In genomic region chr11:9688716-9689511, GRCh38 we compare ENCODE assay signal across 9 cellular contexts. TPM values are rescaled to one million over a fixed set of nuclear protein-coding genes. Genes with fewer than 3 reads are reported as not detected.
DNase-seq lines count a peak whose midpoint lies in the region; ATAC-seq and TF ChIP-seq lines count a peak whose summit lies in the region.
"Had no signal": no experiment of that assay in that cellular context is flagged by ENCODE, and none has a peak within 500 bp of the region (broad histone marks: within the 10 kb centered on the region; RNA-seq: fewer than 3 reads in every experiment).

No MANE protein-coding gene starts in this region.

- peak; percentile 63 for ATAC-seq in GM19324 (IDR thresholded peaks at IDR 0.05; ENCODE audit: low FRiP score, unreplicated experiment)
- ATAC-seq in HG03196 (IDR thresholded peaks at IDR 0.05; ENCODE audit: unreplicated experiment), result peak; percentile 69

- H3K4me2 ChIP-seq in BLaER1 treated with 17β-estradiol and CSF1 and Interleukin-3, amounts not matched to agents 10 nM and 100 nM, result peak overlapping the region; percentile 57 to 87 (median 70)
- H3K4me2 ChIP-seq in parathyroid adenoma (ENCODE audit: low read length), result peak overlapping the region; percentile 49
- H3K4me2 ChIP-seq: PC-9 had no signal

- peak overlapping the region; percentile 44 to 69 (median 63); a peak in 20 of 22 replicates for H3K27ac ChIP-seq in BLaER1 treated with 17β-estradiol and CSF1 and Interleukin-3, amounts not matched to agents 10 nM and 100 nM
- peak overlapping the region; percentile 88 for H3K27ac ChIP-seq in SJSA1
- peak overlapping the region; percentile 81 for H3K27ac ChIP-seq in parathyroid adenoma
- H3K27ac ChIP-seq: PC-9 had no signal

- H3K79me2 ChIP-seq in parathyroid adenoma, result peaks cover 5% of the 10 kb centered on the region

- H3K36me3 ChIP-seq in BLaER1 treated with 17β-estradiol and CSF1 and Interleukin-3, amounts not matched to agents 10 nM and 100 nM, result peaks cover 0 to 42% (median 0%) of the 10 kb centered on the region in 11 experiments; a peak in 7 of 22 replicates
- H3K36me3 ChIP-seq in SJSA1 (no peaks in the 10 kb centered on the region), parathyroid adenoma (ENCODE audit: control insufficient read depth, insufficient read depth, low read length) (no peaks in the 10 kb centered on the region)

- H3K4me1 ChIP-seq in BLaER1 treated with 17β-estradiol and CSF1 and Interleukin-3, amounts not matched to agents 10 nM and 100 nM, result peaks cover 52 to 74% (median 57%) of the 10 kb centered on the region in 10 experiments
- H3K4me1 ChIP-seq in SJSA1 (replicated peaks) (peaks cover 39% of the 10 kb centered on the region), parathyroid adenoma (peaks cover 11% of the 10 kb centered on the region)

- no peaks in the 10 kb centered on the region for H3K9me3 ChIP-seq in BLaER1 treated with 17β-estradiol and CSF1 and Interleukin-3, amounts not matched to agents 10 nM and 100 nM (replicated peaks in 1 of 11)
- H3K9me3 ChIP-seq in SJSA1 (replicated peaks), result no peaks in the 10 kb centered on the region
- H3K9me3 ChIP-seq in parathyroid adenoma (ENCODE audit: control insufficient read depth, low read length), result no peaks in the 10 kb centered on the region

- H4K20me1 ChIP-seq in BLaER1 treated with 17β-estradiol and CSF1 and Interleukin-3, amounts not matched to agents 10 nM and 100 nM, result peaks cover 0 to 100% (median 0%) of the 10 kb centered on the region in 11 experiments; a peak in 6 of 22 replicates

- DNase-seq in SJSA1 (ENCODE audit: low read depth in 1 of 2, low spot score in 2 of 2) (peak; percentile 59 to 85), fibroblast of the conjunctiva (ENCODE audit: low read depth) (peak; percentile 38), NCI-H510A treated with DMSO at 0.1 percent for 48 hours (lab: John Stamatoyannopoulos, UW) (no peak), NCI-H187 treated with DMSO at 0.1 percent for 48 hours (lab: John Stamatoyannopoulos, UW) (no peak)

- no peaks in the 10 kb centered on the region for H3K27me3 ChIP-seq in BLaER1 treated with 17β-estradiol and CSF1 and Interleukin-3, amounts not matched to agents 10 nM and 100 nM
- H3K27me3 ChIP-seq in SJSA1 (replicated peaks) (no peaks in the 10 kb centered on the region), parathyroid adenoma (ENCODE audit: control insufficient read depth, insufficient read depth, low read length) (no peaks in the 10 kb centered on the region)

- H3K4me3 ChIP-seq in BLaER1 treated with 17β-estradiol and CSF1 and Interleukin-3, amounts not matched to agents 10 nM and 100 nM, result peak overlapping the region in 1 of 10 experiments; percentile 16; a peak in 1 of 20 replicates
- H3K4me3 ChIP-seq in SJSA1 (peak overlapping the region; percentile 7; the same call in 1 of the 2 replicates), parathyroid adenoma (ENCODE audit: low read depth, low read length) (no peak overlapping the region)
- H3K4me3 ChIP-seq: PC-9 had no signal

- no peak overlapping the region for H2AFZ ChIP-seq in parathyroid adenoma
- H2AFZ ChIP-seq: PC-9 had no signal

- H3K9ac ChIP-seq in BLaER1 treated with 17β-estradiol and CSF1 and Interleukin-3, amounts not matched to agents 10 nM and 100 nM, result peak overlapping the region in 9 of 11 experiments; percentile 11 to 57 (median 39); a peak in 11 of 22 replicates
- H3K9ac ChIP-seq in parathyroid adenoma, result no peak overlapping the region

- TF ChIP-seq CTCF in parathyroid adenoma (IDR thresholded peaks at IDR 0.05), result no peak

RNA-seq across cellular contexts. Expression of gene SWAP70, which starts 25.0 kb away (rescaled TPM):
- total RNA-seq in SJSA1 (2014; rRNA removed; shearing (Covaris generic)), result 15.6 and 27.7 TPM in 2 replicates

Comparison
In these comparisons a context has a peak if more than half of its experiments do, and no peak if none do; other contexts are left out.
1. DNase-seq: peak in SJSA1 (2 of 2) and fibroblast of the conjunctiva (single experiment); none in NCI-H510A treated with DMSO at 0.1 percent for 48 hours (single experiment) and NCI-H187 treated with DMSO at 0.1 percent for 48 hours (single experiment).
2. Peak in every context shown above with its lines, with median percentiles within 50 percentile points of each other: H3K27ac ChIP-seq.